ENCODE assay signal across 18 cellular contexts in genomic region chr12:32155041-32155440, GRCh38. TPM values are rescaled to one million over a fixed set of nuclear protein-coding genes. Genes with fewer than 3 reads are reported as not detected.
DNase-seq lines count a peak whose midpoint lies in the region; ATAC-seq and TF ChIP-seq lines count a peak whose summit lies in the region.
"Had no signal": no experiment of that assay in that cellular context is flagged by ENCODE, and none has a peak within 500 bp of the region (broad histone marks: within the 10 kb centered on the region; RNA-seq: fewer than 3 reads in every experiment).

No MANE protein-coding gene starts in this region.

- TF ChIP-seq RAD21 in neural cell (conservative IDR thresholded peaks at IDR 0.05) = no peak

- no peak for TF ChIP-seq EP300 in neural cell (conservative IDR thresholded peaks at IDR 0.05; ENCODE audit: poor library complexity, severe bottlenecking)

- H3K36me3 ChIP-seq in Karpas-422 (ENCODE audit: insufficient read depth, low read length) (peaks cover 9% of the 10 kb centered on the region; the same call in 1 of the 2 replicates), neural cell (ENCODE audit: insufficient read depth, low read length) (no peaks in the 10 kb centered on the region), esophagus squamous epithelium (no peaks in the 10 kb centered on the region)

- H4K20me1 ChIP-seq in Karpas-422 (ENCODE audit: insufficient read depth, low read depth, low read length) (no peaks in the 10 kb centered on the region), neural cell (ENCODE audit: insufficient read depth) (no peaks in the 10 kb centered on the region)

- H3K4me2 ChIP-seq in Karpas-422 (ENCODE audit: low read depth, low read length, poor library complexity, severe bottlenecking) (no peak overlapping the region), neural cell (ENCODE audit: low read length) (peak overlapping the region; percentile 28)
- H3K4me2 ChIP-seq: BLaER1 treated with 17β-estradiol and CSF1 and Interleukin-3, amounts not matched to agents 10 nM and 100 nM; KMS-11 had no signal

- H3K9me2 ChIP-seq in Karpas-422 (replicated peaks; ENCODE audit: insufficient read depth, low read length) (no peaks in the 10 kb centered on the region), neural cell (ENCODE audit: insufficient read depth, low read length) (no peaks in the 10 kb centered on the region)

- TF ChIP-seq CTCF in neural cell (IDR thresholded peaks at IDR 0.05; ENCODE audit: poor library complexity, severe bottlenecking) (no peak), esophagus squamous epithelium (IDR thresholded peaks at IDR 0.05) (no peak)

- H3K9ac ChIP-seq in Karpas-422 (ENCODE audit: low read length) (no peak overlapping the region), neural cell (ENCODE audit: low read length) (peak overlapping the region; percentile 53)
- H3K9ac ChIP-seq: BLaER1 treated with 17β-estradiol and CSF1 and Interleukin-3, amounts not matched to agents 10 nM and 100 nM; KMS-11 had no signal

- intact Hi-C loops in esophagus squamous epithelium (cut with DNase I) = no loop called here

- H3K9me3 ChIP-seq in Karpas-422 (ENCODE audit: low read length) = no peaks in the 10 kb centered on the region
- H3K9me3 ChIP-seq in neural cell (ENCODE audit: low read length) = no peaks in the 10 kb centered on the region
- no peaks in the 10 kb centered on the region for H3K9me3 ChIP-seq in esophagus squamous epithelium

- H3K4me3 ChIP-seq in Karpas-422 (ENCODE audit: low read length) = no peak overlapping the region
- peak overlapping the region; percentile 42 for H3K4me3 ChIP-seq in neural cell (ENCODE audit: low read length)
- H3K4me3 ChIP-seq in esophagus squamous epithelium = no peak overlapping the region
- H3K4me3 ChIP-seq: BLaER1 treated with 17β-estradiol and CSF1 and Interleukin-3, amounts not matched to agents 10 nM and 100 nM; SK-N-MC had no signal

- H3K27me3 ChIP-seq in Karpas-422 (ENCODE audit: low read length) (no peaks in the 10 kb centered on the region), neural cell (ENCODE audit: insufficient read depth, low read depth, low read length) (no peaks in the 10 kb centered on the region), esophagus squamous epithelium (no peaks in the 10 kb centered on the region)
- H3K27me3 ChIP-seq: BLaER1 treated with 17β-estradiol and CSF1 and Interleukin-3, amounts not matched to agents 10 nM and 100 nM had no signal

- H3K27ac ChIP-seq in Karpas-422 (ENCODE audit: low read length) (peak overlapping the region; percentile 35), neural cell (ENCODE audit: low read length) (peak overlapping the region; percentile 82), esophagus squamous epithelium (no peak overlapping the region)
- H3K27ac ChIP-seq: BLaER1 treated with 17β-estradiol and CSF1 and Interleukin-3, amounts not matched to agents 10 nM and 100 nM; KMS-11; SK-N-MC had no signal

- TF ChIP-seq POLR2A in esophagus squamous epithelium (IDR thresholded peaks at IDR 0.05) = no peak

- no peak for ATAC-seq in SK-N-SH treated with all-trans-retinoic acid at 6 μM for 48 hours
- no peak for ATAC-seq in HG03108 (IDR thresholded peaks at IDR 0.05; ENCODE audit: unreplicated experiment)
- ATAC-seq: CD8-positive, alpha-beta T cell; Right ventricle myocardium inferior had no signal

- H3K4me1 ChIP-seq in Karpas-422 (ENCODE audit: low read length) (peaks cover 19% of the 10 kb centered on the region), esophagus squamous epithelium (no peaks in the 10 kb centered on the region)
- H3K4me1 ChIP-seq: BLaER1 treated with 17β-estradiol and CSF1 and Interleukin-3, amounts not matched to agents 10 nM and 100 nM had no signal

- DNase-seq in Karpas-422 (no peak), NCI-H524 treated with DMSO at 0.1 percent for 48 hours (lab: John Stamatoyannopoulos, UW) (peak; percentile 72), NCI-H1092 (lab: John Stamatoyannopoulos, UW) (no peak), esophagus squamous epithelium (lab: John Stamatoyannopoulos, UW) (no peak)
- DNase-seq in activated CD4-positive, alpha-beta T cell treated with anti-CD3 and anti-CD28 coated beads, Interleukin-2, amount 50 U/mL, for 4 hours = no peak
- DNase-seq: Calu3; CD8-positive, alpha-beta T cell; DMS79; H9; NCI-H1436 treated with DMSO at 0.1 percent for 48 hours; NCI-H2081 had no signal

- 76 to 92% methylated on average over 3 of the region's 3 CpGs for WGBS in esophagus squamous epithelium, 2 donors

- H3K79me2 ChIP-seq in Karpas-422 (ENCODE audit: low read length) (peaks cover 87% of the 10 kb centered on the region), neural cell (replicated peaks; ENCODE audit: insufficient read depth, low read length) (no peaks in the 10 kb centered on the region)

- peaks cover 9% of the 10 kb centered on the region for H3F3A ChIP-seq in neural cell (ENCODE audit: insufficient read depth, low read length, poor library complexity, severe bottlenecking)

- H2AFZ ChIP-seq in Karpas-422 (ENCODE audit: low read length) (no peak overlapping the region), neural cell (ENCODE audit: low read depth, low read length) (no peak overlapping the region)

TF ChIP-seq in SK-N-SH treated with all-trans-retinoic acid at 6 μM for 48 hours, 23 proteins besides CTCF, POLR2A, EP300 and RAD21:
- TF ChIP-seq TCF4 (CRISPR knock-in tag; IDR thresholded peaks at IDR 0.05; ENCODE audit: borderline replicate concordance) (peak; percentile 41; the same call in 1 of the 2 replicates), SNAI2 (CRISPR knock-in tag; IDR thresholded peaks at IDR 0.05) (no peak), TSHZ2 (CRISPR knock-in tag; IDR thresholded peaks at IDR 0.05) (no peak)

TF ChIP-seq in neural cell, 6 proteins besides CTCF, POLR2A, EP300 and RAD21:
- no peak for TF ChIP-seq EZH2 (IDR thresholded peaks at IDR 0.05; ENCODE audit: borderline replicate concordance, insufficient read depth, low read length, poor library complexity, severe bottlenecking)
- TF ChIP-seq POLR2AphosphoS5 (IDR thresholded peaks at IDR 0.05) = peak; percentile 33
TF ChIP-seq in neural cell: peak in this region for 1.

RNA-seq across cellular contexts. Expression of gene BICD1, which starts 48.4 kb away (rescaled TPM):
- total RNA-seq in Karpas-422 (2014; rRNA removed; shearing (Covaris generic); ENCODE audit: low replicate concordance) = 39.6 and 55.7 TPM in 2 replicates
- polyA plus RNA-seq in neural cell = 33.8 and 41.1 TPM in 2 replicates
- polyA minus RNA-seq in neural cell = 85.7 and 118 TPM in 2 replicates
- 1 to 10 TPM in 3 of 4 donors, under 1 TPM in 1; 0.70 to 7.8 (median 2.8) TPM for total RNA-seq in esophagus squamous epithelium

Comparison
In these comparisons a context has a peak if more than half of its experiments do, and no peak if none do; other contexts are left out.
1. H3K27ac ChIP-seq: peak in Karpas-422 (single experiment) and neural cell (single experiment); none in esophagus squamous epithelium (0 of 4).